ENCODE assay signal across 8 cellular contexts in the genomic region with DNA sequence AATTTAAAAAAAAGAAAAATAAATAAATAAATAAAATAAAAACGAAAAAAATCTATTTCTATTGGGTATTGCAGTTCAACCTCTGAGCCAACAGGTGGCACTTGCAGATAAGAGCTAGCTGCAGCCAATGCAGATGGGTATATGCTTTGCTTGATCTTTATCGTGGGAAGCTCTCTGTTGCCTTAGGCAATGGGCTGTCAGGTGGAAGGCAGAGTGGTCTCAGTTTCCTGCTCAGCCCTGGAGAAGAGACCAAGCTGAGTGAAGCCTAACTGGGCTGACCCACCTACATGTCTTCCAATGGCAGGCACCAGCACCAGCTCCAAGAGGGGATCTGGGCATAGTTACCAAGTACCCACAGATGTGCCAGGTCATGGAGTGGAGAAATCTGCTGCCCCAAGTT.
DNase-seq lines count a peak whose midpoint lies in the region; ATAC-seq lines count a peak whose summit lies in the region.

No MANE protein-coding gene starts in this region.

- no peaks in the 10 kb centered on the region for H3K36me3 ChIP-seq in SK-N-MC (ENCODE audit: insufficient read depth, low read length)

- no peak overlapping the region for H3K4me3 ChIP-seq in SK-N-MC

- H3K9me3 ChIP-seq in SK-N-MC (ENCODE audit: low read depth, low read length) = no peaks in the 10 kb centered on the region

- DNase-seq in DMS114 treated with DMSO at 0.1 percent for 48 hours (lab: John Stamatoyannopoulos, UW; ENCODE audit: unreplicated experiment) (peak; percentile 2), HS-27A (ENCODE audit: low read depth) (peak; percentile 33), SK-N-MC (ENCODE audit: low read depth, low spot score) (peak; percentile 3), iPS-NIHi7 (ENCODE audit: extremely low spot score) (peak; percentile 64), NCI-H1105 (lab: John Stamatoyannopoulos, UW) (no peak), mesenteric fat pad (ENCODE audit: low spot score) (no peak)

- no peak overlapping the region for H3K27ac ChIP-seq in SK-N-MC

- ATAC-seq in HG02981 (IDR thresholded peaks at IDR 0.05; ENCODE audit: unreplicated experiment) (no peak), HG03135 (IDR thresholded peaks at IDR 0.05; ENCODE audit: unreplicated experiment) (no peak)

- no peak overlapping the region for H3K9ac ChIP-seq in SK-N-MC (ENCODE audit: insufficient read length)

Comparison
In these comparisons a context has a peak if more than half of its experiments do, and no peak if none do; other contexts are left out.
1. DNase-seq: peak in DMS114 treated with DMSO at 0.1 percent for 48 hours (single experiment), HS-27A (single experiment), SK-N-MC (single experiment) and iPS-NIHi7 (single experiment); none in NCI-H1105 (single experiment) and mesenteric fat pad (single experiment).